ENCODE assay signal across 28 cellular contexts in genomic region chr4:32010221-32010620, GRCh38.
DNase-seq lines count a peak whose midpoint lies in the region; ATAC-seq and TF ChIP-seq lines count a peak whose summit lies in the region.
"Had no signal": no experiment of that assay in that cellular context is flagged by ENCODE, and none has a peak within 500 bp of the region (broad histone marks: within the 10 kb centered on the region; RNA-seq: fewer than 3 reads in every experiment).

No MANE protein-coding gene starts in this region.

- H3K36me3 Mint-ChIP-seq in glutamatergic neuron (ENCODE audit: unreplicated experiment) = no peaks in the 10 kb centered on the region
- H3K36me3 Mint-ChIP-seq: CD8-positive, alpha-beta memory T cell had no signal

- TF ChIP-seq CTCF in RWPE2 (IDR thresholded peaks at IDR 0.05; ENCODE audit: poor library complexity, severe bottlenecking) (no peak), choroid plexus epithelial cell (conservative IDR thresholded peaks at IDR 0.05; ENCODE audit: low read depth, low read length) (no peak), glutamatergic neuron (IDR thresholded peaks at IDR 0.05; ENCODE audit: partially characterized antibody, unreplicated experiment) (no peak)

- no peak overlapping the region for H3K27ac Mint-ChIP-seq in glutamatergic neuron (ENCODE audit: unreplicated experiment)
- H3K27ac Mint-ChIP-seq: activated B cell treated with CpG ODN at 0.5 μM for 24 hours; CD8-positive, alpha-beta memory T cell had no signal

- H3K4me3 ChIP-seq in right cardiac atrium (ENCODE audit: low read length) (no peak overlapping the region), RWPE2 (ENCODE audit: severe bottlenecking) (no peak overlapping the region), choroid plexus epithelial cell (ENCODE audit: low read depth, low read length) (no peak overlapping the region)
- H3K4me3 ChIP-seq: lung, psoas muscle had no signal

- H3K36me3 ChIP-seq in RWPE2 (ENCODE audit: low read depth) = no peaks in the 10 kb centered on the region

- WGBS in right cardiac atrium = 88% methylated on average over 3 of the region's 3 CpGs

- peaks cover 2% of the 10 kb centered on the region for H3K9me3 Mint-ChIP-seq in glutamatergic neuron (ENCODE audit: unreplicated experiment)
- H3K9me3 Mint-ChIP-seq: neural crest cell had no signal

- H3K4me1 ChIP-seq in right cardiac atrium (ENCODE audit: control insufficient read depth, insufficient read depth, low read length) (no peaks in the 10 kb centered on the region), RWPE2 (ENCODE audit: insufficient read depth, poor library complexity, severe bottlenecking) (no peaks in the 10 kb centered on the region)
- H3K4me1 ChIP-seq: psoas muscle had no signal

- DNase-seq in right cardiac atrium = peak in 2 of 3 donors; percentile 11 to 28
- no peak for DNase-seq in Right ventricle myocardium inferior (ENCODE audit: missing footprints)
- DNase-seq in RWPE2 (ENCODE audit: low spot score) = peak; percentile 51
- DNase-seq in choroid plexus epithelial cell (ENCODE audit: low read depth) = peak; percentile 3
- no peak for DNase-seq in hepatic stellate cell (ENCODE audit: low spot score)
- DNase-seq in glutamatergic neuron = no peak
- DNase-seq: 8988T; activated B cell treated with CpG ODN at 0.5 μM for 24 hours; activated CD4-positive, alpha-beta T cell treated with anti-CD3 and anti-CD28 coated beads, Interleukin-2, amount 50 U/mL, for 4 hours; activated naive CD4-positive, alpha-beta T cell treated with anti-CD3 and anti-CD28 coated beads, Interleukin-2, amount 50 U/mL, for 16 hours; AML-193; amygdala; DMS79; KG1; MV-4-11; NCI-H1694 treated with DMSO at 0.1 percent for 48 hours; NCI-H2171 treated with DMSO at 0.1 percent for 48 hours; NCI-H526; psoas muscle; SK-N-SH; stimulated activated CD8-positive, alpha-beta memory T cell treated with anti-CD3 and anti-CD28 coated beads, Interleukin-4, amount 100 ng/mL, for 48 hours; trophoblast cell had no signal

- H3K4me3 Mint-ChIP-seq in glutamatergic neuron (ENCODE audit: unreplicated experiment) = no peak overlapping the region
- H3K4me3 Mint-ChIP-seq: activated B cell treated with CpG ODN at 0.5 μM for 24 hours; CD8-positive, alpha-beta memory T cell; neural crest cell had no signal

- no peak overlapping the region for H3K27ac ChIP-seq in right cardiac atrium (ENCODE audit: low read length)
- no peak overlapping the region for H3K27ac ChIP-seq in RWPE2 (ENCODE audit: poor library complexity, severe bottlenecking)
- H3K27ac ChIP-seq: psoas muscle had no signal

- intact Hi-C loops in right cardiac atrium (cut with DNase I) (no loop called here), Right ventricle myocardium inferior (cut with DNase I) (no loop called here)

- H3K27me3 ChIP-seq in right cardiac atrium (ENCODE audit: control insufficient read depth, insufficient read depth) (no peaks in the 10 kb centered on the region), RWPE2 (ENCODE audit: insufficient read depth, poor library complexity, severe bottlenecking) (no peaks in the 10 kb centered on the region)

- H3K9me3 ChIP-seq in right cardiac atrium (ENCODE audit: control insufficient read depth, low read length) = no peaks in the 10 kb centered on the region
- H3K9me3 ChIP-seq in RWPE2 (ENCODE audit: severe bottlenecking) = no peaks in the 10 kb centered on the region
- H3K9me3 ChIP-seq: psoas muscle, SK-N-SH had no signal

- H3K4me1 Mint-ChIP-seq in glutamatergic neuron (ENCODE audit: low read depth, unreplicated experiment) = no peaks in the 10 kb centered on the region
- H3K4me1 Mint-ChIP-seq: activated B cell treated with CpG ODN at 0.5 μM for 24 hours; CD8-positive, alpha-beta memory T cell; neural crest cell had no signal

- H3K27me3 Mint-ChIP-seq in glutamatergic neuron (ENCODE audit: unreplicated experiment) = no peaks in the 10 kb centered on the region
- H3K27me3 Mint-ChIP-seq: activated B cell treated with CpG ODN at 0.5 μM for 24 hours; CD8-positive, alpha-beta memory T cell had no signal

- no peak for ATAC-seq in right cardiac atrium
- no peak for ATAC-seq in Right ventricle myocardium inferior
- ATAC-seq in RWPE2 (ENCODE audit: low read depth) = no peak
- no peak for ATAC-seq in GM18909 (IDR thresholded peaks at IDR 0.05; ENCODE audit: poor library complexity, unreplicated experiment)
- ATAC-seq in HG03045 (IDR thresholded peaks at IDR 0.05; ENCODE audit: unreplicated experiment) = no peak
- ATAC-seq: Panc1, psoas muscle had no signal

Comparison
In these comparisons a context has a peak if more than half of its experiments do, and no peak if none do; other contexts are left out.
1. DNase-seq: peak in right cardiac atrium (2 of 3), RWPE2 (single experiment) and choroid plexus epithelial cell (single experiment); none in Right ventricle myocardium inferior (single experiment), hepatic stellate cell (single experiment) and glutamatergic neuron (single experiment).